ENCODE assay signal across 27 cellular contexts in the genomic region with DNA sequence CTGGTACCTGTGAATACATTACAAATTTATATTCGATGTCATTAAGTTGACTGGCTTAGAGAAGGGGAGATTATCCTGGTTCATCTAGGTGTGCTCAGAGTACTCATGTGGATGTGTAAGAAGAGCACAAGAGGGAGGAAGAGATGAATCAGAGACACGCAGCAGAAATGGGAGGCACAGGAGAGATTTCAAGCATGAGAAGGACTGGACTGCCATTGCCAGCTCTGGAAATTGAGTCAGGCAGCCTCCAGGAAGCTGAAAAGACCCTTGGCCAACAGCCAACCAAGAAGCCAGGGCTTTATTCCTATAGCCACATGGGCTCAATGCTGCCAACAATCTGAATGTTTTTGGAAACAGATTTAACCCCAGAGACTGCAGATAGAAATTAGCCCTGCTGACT.
"Had no signal": no experiment of that assay in that cellular context is flagged by ENCODE, and none has a peak within 500 bp of the region (broad histone marks: within the 10 kb centered on the region; RNA-seq: fewer than 3 reads in every experiment).

No MANE protein-coding gene starts in this region.

- H3K27me3 ChIP-seq: foreskin keratinocyte, gastroesophageal sphincter, heart left ventricle, hepatocyte, left lung, ovary, sigmoid colon, testis, tibial artery, upper lobe of left lung had no signal

- H3K9me3 ChIP-seq: gastroesophageal sphincter, ovary, psoas muscle, sigmoid colon, testis, tibial artery, upper lobe of left lung had no signal

- H3K4me2 ChIP-seq: hepatocyte had no signal

- H3K27ac ChIP-seq: foreskin keratinocyte, gastroesophageal sphincter, heart left ventricle, hepatocyte, left lung, ovary, psoas muscle, testis, tibial artery, upper lobe of left lung had no signal

- H3K36me3 ChIP-seq: gastroesophageal sphincter, heart left ventricle, left lung, ovary, sigmoid colon, tibial artery, upper lobe of left lung had no signal

- H3K79me2 ChIP-seq: hepatocyte had no signal

- ATAC-seq: esophagus mucosa; foreskin keratinocyte; gastroesophageal sphincter; heart left ventricle; left cardiac atrium; left lung; naive thymus-derived CD8-positive, alpha-beta T cell; psoas muscle; right cardiac atrium; stimulated activated memory B cell treated with anti-CD40 and anti-IgM and Interleukin-4, amounts not matched to agents 10 μg/mL and 1 μg/mL and 100 μg/mL, for 72 hours; stimulated activated naive CD8-positive, alpha-beta T cell treated with anti-CD3 and anti-CD28 coated beads, Interleukin-15, Interleukin-2, amounts not matched to agents 100 U/mL and 50 U/mL, for 24 hours had no signal

- H3K4me3 ChIP-seq: gastroesophageal sphincter, heart left ventricle, hepatocyte, left lung, ovary, psoas muscle, sigmoid colon, testis, tibial artery, upper lobe of left lung had no signal

- DNase-seq: effector memory CD4-positive, alpha-beta T cell; foreskin keratinocyte; heart left ventricle; left cardiac atrium; left lung; mammary epithelial cell; mesendoderm; midbrain; naive thymus-derived CD8-positive, alpha-beta T cell; nephron progenitor cell; nucleus accumbens; ovary; posterior cingulate gyrus; psoas muscle; sigmoid colon; stimulated activated CD4-positive, alpha-beta T cell treated with anti-CD3 and anti-CD28 coated beads, Interleukin-2, amount 100 ng/mL, for 24 hours; stimulated activated CD4-positive, alpha-beta T cell treated with anti-CD3 and anti-CD28 coated beads, Interleukin-4, amount 100 ng/mL, for 24 hours; stimulated activated naive CD8-positive, alpha-beta T cell treated with anti-CD3 and anti-CD28 coated beads, Interleukin-15, Interleukin-2, amounts not matched to agents 100 U/mL and 50 U/mL, for 24 hours; substantia nigra; testis; tibial artery; upper lobe of left lung had no signal

- H2AFZ ChIP-seq: hepatocyte had no signal

- H3K4me1 ChIP-seq: gastroesophageal sphincter, heart left ventricle, left lung, psoas muscle, testis, tibial artery, upper lobe of left lung had no signal
